32 cellular contexts compared by ENCODE assay signal in the genomic region with DNA sequence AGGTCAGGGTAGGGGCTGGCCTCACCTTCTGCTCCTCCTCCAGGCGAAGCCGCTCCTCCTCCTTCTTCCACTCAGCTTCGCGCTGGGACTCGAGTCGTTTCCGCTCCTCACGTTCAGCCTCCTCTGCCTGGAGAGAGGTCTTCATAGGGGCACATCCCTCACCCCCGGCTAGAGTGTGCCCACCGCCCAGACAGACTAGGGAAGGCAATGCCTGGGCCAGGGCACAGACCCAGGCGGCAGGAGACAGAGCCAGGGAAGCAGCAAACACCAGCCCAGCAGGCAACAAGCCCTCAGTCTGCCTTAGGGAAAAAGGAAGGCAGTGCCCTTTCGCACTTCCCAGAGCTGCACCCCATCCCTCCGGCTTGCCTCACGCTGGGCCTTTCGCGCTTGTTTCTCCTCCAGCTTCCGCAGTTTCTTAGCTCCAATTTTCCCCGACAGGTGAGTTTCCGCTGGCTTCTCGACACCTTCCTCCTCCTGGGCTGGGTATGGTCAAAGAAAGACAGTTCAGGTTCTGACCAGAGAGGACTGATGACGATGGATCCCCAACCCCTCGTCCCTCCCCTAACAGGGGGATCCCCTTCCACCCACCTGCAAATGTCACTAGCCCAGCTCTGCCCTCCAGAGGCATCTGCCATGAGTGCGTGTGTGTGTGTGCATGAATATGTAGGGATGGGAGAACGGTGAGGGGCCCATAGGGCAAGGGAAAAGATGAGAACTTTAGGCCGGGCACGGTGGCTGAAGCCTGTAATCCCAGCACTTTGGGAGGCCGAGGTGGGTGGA. TPM values are rescaled to one million over a fixed set of nuclear protein-coding genes. Genes with fewer than 3 reads are reported as not detected.
DNase-seq lines count a peak whose midpoint lies in the region; ATAC-seq and TF ChIP-seq lines count a peak whose summit lies in the region.
"Had no signal": no experiment of that assay in that cellular context is flagged by ENCODE, and none has a peak within 500 bp of the region (broad histone marks: within the 10 kb centered on the region; RNA-seq: fewer than 3 reads in every experiment).

No MANE protein-coding gene starts in this region.

- peaks cover 26% of the 10 kb centered on the region for H3K36me3 ChIP-seq in CD8-positive, alpha-beta T cell (ENCODE audit: insufficient read depth, low read length)
- peaks cover 39% of the 10 kb centered on the region for H3K36me3 ChIP-seq in osteoblast (ENCODE audit: insufficient read depth, low read length)

- peaks cover 44% of the 10 kb centered on the region for H3K36me3 Mint-ChIP-seq in activated naive CD4-positive, alpha-beta T cell treated with anti-CD3 and anti-CD28 coated beads, Interleukin-2, amount 10 ng/mL, durations not matched to agents 7 days and 5 days
- peaks cover 61% of the 10 kb centered on the region for H3K36me3 Mint-ChIP-seq in CD8-positive, alpha-beta T cell
- peaks cover 87% of the 10 kb centered on the region for H3K36me3 Mint-ChIP-seq in activated T-helper 17 cell treated with anti-CD3 and anti-CD28 coated beads, Interleukin-2, amount 50 U/mL, for 72 hours (ENCODE audit: low read depth)

- no peak overlapping the region for H3K4me3 Mint-ChIP-seq in activated naive CD4-positive, alpha-beta T cell treated with anti-CD3 and anti-CD28 coated beads, Interleukin-2, amount 10 ng/mL, durations not matched to agents 7 days and 5 days
- no peak overlapping the region for H3K4me3 Mint-ChIP-seq in CD8-positive, alpha-beta T cell
- no peak overlapping the region for H3K4me3 Mint-ChIP-seq in activated T-helper 17 cell treated with anti-CD3 and anti-CD28 coated beads, Interleukin-2, amount 50 U/mL, for 72 hours
- H3K4me3 Mint-ChIP-seq: mesothelial cell of epicardium had no signal

- H3K27ac Mint-ChIP-seq in activated naive CD4-positive, alpha-beta T cell treated with anti-CD3 and anti-CD28 coated beads, Interleukin-2, amount 10 ng/mL, durations not matched to agents 7 days and 5 days = peak overlapping the region; percentile 58
- peak overlapping the region; percentile 35 for H3K27ac Mint-ChIP-seq in CD8-positive, alpha-beta T cell
- peak overlapping the region; percentile 6 for H3K27ac Mint-ChIP-seq in activated T-helper 17 cell treated with anti-CD3 and anti-CD28 coated beads, Interleukin-2, amount 50 U/mL, for 72 hours
- H3K27ac Mint-ChIP-seq: mesothelial cell of epicardium had no signal

- no peak for TF ChIP-seq CTCF in CD8-positive, alpha-beta T cell (IDR thresholded peaks at IDR 0.05)
- no peak for TF ChIP-seq CTCF in osteoblast (IDR thresholded peaks at IDR 0.05; ENCODE audit: extremely low read depth, low read depth, low read length)

- H3K4me2 ChIP-seq in osteoblast (ENCODE audit: insufficient read depth, low read length) = no peak overlapping the region

- H3K9me3 ChIP-seq in CD8-positive, alpha-beta T cell (ENCODE audit: low read length) = no peaks in the 10 kb centered on the region
- no peaks in the 10 kb centered on the region for H3K9me3 ChIP-seq in osteoblast (ENCODE audit: low read depth, low read length)
- H3K9me3 ChIP-seq: body of pancreas, esophagus squamous epithelium, psoas muscle, testis had no signal

- peaks cover 37% of the 10 kb centered on the region for H3K4me1 Mint-ChIP-seq in activated naive CD4-positive, alpha-beta T cell treated with anti-CD3 and anti-CD28 coated beads, Interleukin-2, amount 10 ng/mL, durations not matched to agents 7 days and 5 days
- H3K4me1 Mint-ChIP-seq in CD8-positive, alpha-beta T cell (ENCODE audit: low read depth) = peaks cover 27% of the 10 kb centered on the region
- H3K4me1 Mint-ChIP-seq in activated T-helper 17 cell treated with anti-CD3 and anti-CD28 coated beads, Interleukin-2, amount 50 U/mL, for 72 hours = peaks cover 14% of the 10 kb centered on the region

- ATAC-seq in CD8-positive, alpha-beta T cell = no peak
- ATAC-seq in activated T-helper 17 cell treated with anti-CD3 and anti-CD28 coated beads, Interleukin-2, amount 50 U/mL, for 72 hours (replicated peaks) = no peak
- no peak for ATAC-seq in HG02852 (IDR thresholded peaks at IDR 0.05; ENCODE audit: unreplicated experiment)
- ATAC-seq: body of pancreas; foreskin keratinocyte; naive thymus-derived CD8-positive, alpha-beta T cell; PC-3; psoas muscle; SK-N-SH treated with all-trans-retinoic acid at 6 μM for 48 hours had no signal

- H3K27me3 Mint-ChIP-seq in activated naive CD4-positive, alpha-beta T cell treated with anti-CD3 and anti-CD28 coated beads, Interleukin-2, amount 10 ng/mL, durations not matched to agents 7 days and 5 days = no peaks in the 10 kb centered on the region
- H3K27me3 Mint-ChIP-seq in CD8-positive, alpha-beta T cell (ENCODE audit: low read depth) = no peaks in the 10 kb centered on the region
- H3K27me3 Mint-ChIP-seq in activated T-helper 17 cell treated with anti-CD3 and anti-CD28 coated beads, Interleukin-2, amount 50 U/mL, for 72 hours = no peaks in the 10 kb centered on the region
- H3K27me3 Mint-ChIP-seq: naive thymus-derived CD8-positive, alpha-beta T cell had no signal

- H3K4me3 ChIP-seq in CD8-positive, alpha-beta T cell (ENCODE audit: low read depth, low read length) = no peak overlapping the region
- H3K4me3 ChIP-seq in osteoblast (ENCODE audit: insufficient read depth, low read length) = no peak overlapping the region
- H3K4me3 ChIP-seq: body of pancreas, dorsolateral prefrontal cortex, esophagus squamous epithelium, psoas muscle, testis had no signal

- POLR2A ChIA-PET in CD8-positive, alpha-beta T cell (lab: Charles Lee) = no interaction called here

- no peaks in the 10 kb centered on the region for H4K20me1 ChIP-seq in osteoblast (ENCODE audit: insufficient read depth, low read length)

- DNase-seq in activated naive CD4-positive, alpha-beta T cell treated with anti-CD3 and anti-CD28 coated beads, Interleukin-2, amount 10 ng/mL, durations not matched to agents 7 days and 5 days = no peak
- no peak for DNase-seq in activated naive CD4-positive, alpha-beta T cell (lab: John Stamatoyannopoulos, UW)
- DNase-seq in CD8-positive, alpha-beta T cell = no peak
- peak; percentile 52 for DNase-seq in osteoblast (ENCODE audit: insufficient read length, low spot score, missing footprints)
- DNase-seq in NCI-H226 = no peak
- no peak for DNase-seq in mucosa of gallbladder (ENCODE audit: low spot score)
- DNase-seq: activated CD4-positive, alpha-beta T cell treated with anti-CD3 and anti-CD28 coated beads for 1 hour; activated effector memory CD4-positive, alpha-beta T cell treated with Interleukin-2 at 50 U/mL for 16 hours; body of pancreas; dorsolateral prefrontal cortex; esophagus squamous epithelium; foreskin keratinocyte; HCEC 1CT; head of caudate nucleus; islet precursor cell; naive thymus-derived CD8-positive, alpha-beta T cell; NCI-H1417 treated with DMSO at 0.1 percent for 48 hours; NCI-H2081; NCI-H2227 treated with DMSO at 0.1 percent for 48 hours; NCI-H526 treated with DMSO at 0.1 percent for 48 hours; NK-92 treated with Interleukin-12 subunit alpha and Interleukin-12 subunit beta, amount 100 ng/mL, for 24 hours; occipital lobe; PC-3; Right ventricle myocardium superior; stimulated activated naive CD4-positive, alpha-beta T cell; T-helper 2 cell; testis had no signal

- no peak overlapping the region for H3K27ac ChIP-seq in CD8-positive, alpha-beta T cell (ENCODE audit: low read depth, low read length)
- H3K27ac ChIP-seq in osteoblast (ENCODE audit: low read depth, low read length) = no peak overlapping the region
- H3K27ac ChIP-seq: body of pancreas, esophagus squamous epithelium, foreskin keratinocyte, psoas muscle, testis had no signal

- H3K9me3 Mint-ChIP-seq in activated naive CD4-positive, alpha-beta T cell treated with anti-CD3 and anti-CD28 coated beads, Interleukin-2, amount 10 ng/mL, durations not matched to agents 7 days and 5 days = no peaks in the 10 kb centered on the region
- no peaks in the 10 kb centered on the region for H3K9me3 Mint-ChIP-seq in CD8-positive, alpha-beta T cell
- H3K9me3 Mint-ChIP-seq in activated T-helper 17 cell treated with anti-CD3 and anti-CD28 coated beads, Interleukin-2, amount 50 U/mL, for 72 hours = no peaks in the 10 kb centered on the region
- H3K9me3 Mint-ChIP-seq: mesothelial cell of epicardium; naive thymus-derived CD8-positive, alpha-beta T cell had no signal

- intact Hi-C loops in CD8-positive, alpha-beta T cell (cut with DNase I, micrococcal nuclease) = loop anchor here (2.0 to 10.0 kb wide), 7 partner anchors 37 to 325 kb away; partner anchors contain the start of genes DNAAF9 (in 1 of the 2), FASTKD5 (in 1 of the 2), MRPS26 (in 1 of the 2) and PTPRA (in 1 of the 2)

- H3K79me2 ChIP-seq in osteoblast (ENCODE audit: insufficient read depth, low read length) = peaks cover 25% of the 10 kb centered on the region

- CTCF ChIA-PET in activated naive CD4-positive, alpha-beta T cell treated with anti-CD3 and anti-CD28 coated beads, Interleukin-2, amount 10 ng/mL, durations not matched to agents 7 days and 5 days (lab: Charles Lee) = interaction anchor here (0.6 to 0.9 kb wide), 2 partner anchors 30 to 148 kb away, joined by 3 to 5 read pairs; no protein-coding TSS in a partner anchor
- CTCF ChIA-PET in CD8-positive, alpha-beta T cell (lab: Charles Lee) = no interaction called here

- H3K27me3 ChIP-seq in CD8-positive, alpha-beta T cell (ENCODE audit: insufficient read depth, low read length) = no peaks in the 10 kb centered on the region
- H3K27me3 ChIP-seq in osteoblast (ENCODE audit: insufficient read depth, low read length) = no peaks in the 10 kb centered on the region
- H3K27me3 ChIP-seq: body of pancreas, dorsolateral prefrontal cortex, esophagus squamous epithelium, foreskin keratinocyte, testis had no signal

- peaks cover 17% of the 10 kb centered on the region for H3K4me1 ChIP-seq in CD8-positive, alpha-beta T cell (ENCODE audit: insufficient read depth, low read length)
- peaks cover 6% of the 10 kb centered on the region for H3K4me1 ChIP-seq in osteoblast (ENCODE audit: insufficient read depth, low read length)
- H3K4me1 ChIP-seq: foreskin keratinocyte had no signal

- no peak overlapping the region for H2AFZ ChIP-seq in osteoblast (ENCODE audit: low read length)

RNA-seq across cellular contexts. Expression of gene DDRGK1, which starts 4.3 kb away (rescaled TPM):
- total RNA-seq in CD8-positive, alpha-beta T cell = 10 to 100 TPM; 40.6 to 43.5 TPM
- 10 to 100 TPM; 67.7 to 71.2 TPM for total RNA-seq in activated T-helper 17 cell treated with anti-CD3 and anti-CD28 coated beads, Interleukin-2, amount 50 U/mL, for 72 hours
- total RNA-seq in osteoblast = 25.9 and 26.8 TPM in 2 replicates
- total RNA-seq in mucosa of gallbladder = 139 TPM

RNA-seq across cellular contexts. Expression of gene ITPA, which starts 9.1 kb away (rescaled TPM):
- total RNA-seq in CD8-positive, alpha-beta T cell = 10 to 100 TPM; 19.4 to 21.3 TPM
- total RNA-seq in activated T-helper 17 cell treated with anti-CD3 and anti-CD28 coated beads, Interleukin-2, amount 50 U/mL, for 72 hours = 10 to 100 TPM; 45.0 to 85.6 TPM
- total RNA-seq in osteoblast (29.8 and 34.0 TPM in 2 replicates), mucosa of gallbladder (44.4 TPM)

RNA-seq across cellular contexts. Expression of gene LZTS3, which starts 26.8 kb away (rescaled TPM):
- total RNA-seq in CD8-positive, alpha-beta T cell = 10 to 100 TPM; 37.4 to 41.9 TPM
- 1 to 10 TPM in 1 of 2 donors, under 1 TPM in 1; 0.82 to 3.1 TPM for total RNA-seq in activated T-helper 17 cell treated with anti-CD3 and anti-CD28 coated beads, Interleukin-2, amount 50 U/mL, for 72 hours
- total RNA-seq in osteoblast = 2.4 and 3.6 TPM in 2 replicates
- total RNA-seq in mucosa of gallbladder = 54.1 TPM

RNA-seq across cellular contexts. Expression of gene SLC4A11, which starts 38.8 kb away (rescaled TPM):
- under 1 TPM; 0.65 to 0.78 TPM for total RNA-seq in CD8-positive, alpha-beta T cell
- total RNA-seq in activated T-helper 17 cell treated with anti-CD3 and anti-CD28 coated beads, Interleukin-2, amount 50 U/mL, for 72 hours = 1 to 10 TPM in 1 of 2 donors, under 1 TPM in 1; 0.26 to 2.0 TPM
- total RNA-seq in osteoblast (under 0.01 TPM in 2 replicates), mucosa of gallbladder (4.8 TPM)
- total RNA-seq: occipital lobe had no signal

RNA-seq across cellular contexts. Expression of gene FASTKD5, which starts 40.5 kb away (rescaled TPM):
- total RNA-seq in CD8-positive, alpha-beta T cell = 10 to 100 TPM; 34.7 to 35.7 TPM
- total RNA-seq in activated T-helper 17 cell treated with anti-CD3 and anti-CD28 coated beads, Interleukin-2, amount 50 U/mL, for 72 hours = 10 to 100 TPM; 20.4 to 32.9 TPM
- 8.3 and 9.4 TPM in 2 replicates for total RNA-seq in osteoblast
- 17.1 TPM for total RNA-seq in mucosa of gallbladder

Comparison
In these comparisons a context has a peak if more than half of its experiments do, and no peak if none do; other contexts are left out.
1. H3K27ac Mint-ChIP-seq: peak in every context shown above with its lines; median percentile 58 in activated naive CD4-positive, alpha-beta T cell treated with anti-CD3 and anti-CD28 coated beads, Interleukin-2, amount 10 ng/mL, durations not matched to agents 7 days and 5 days; 35 in CD8-positive, alpha-beta T cell; 6 in activated T-helper 17 cell treated with anti-CD3 and anti-CD28 coated beads, Interleukin-2, amount 50 U/mL, for 72 hours.